Comparison of ENCODE assay signal across 10 cellular contexts in the genomic region with DNA sequence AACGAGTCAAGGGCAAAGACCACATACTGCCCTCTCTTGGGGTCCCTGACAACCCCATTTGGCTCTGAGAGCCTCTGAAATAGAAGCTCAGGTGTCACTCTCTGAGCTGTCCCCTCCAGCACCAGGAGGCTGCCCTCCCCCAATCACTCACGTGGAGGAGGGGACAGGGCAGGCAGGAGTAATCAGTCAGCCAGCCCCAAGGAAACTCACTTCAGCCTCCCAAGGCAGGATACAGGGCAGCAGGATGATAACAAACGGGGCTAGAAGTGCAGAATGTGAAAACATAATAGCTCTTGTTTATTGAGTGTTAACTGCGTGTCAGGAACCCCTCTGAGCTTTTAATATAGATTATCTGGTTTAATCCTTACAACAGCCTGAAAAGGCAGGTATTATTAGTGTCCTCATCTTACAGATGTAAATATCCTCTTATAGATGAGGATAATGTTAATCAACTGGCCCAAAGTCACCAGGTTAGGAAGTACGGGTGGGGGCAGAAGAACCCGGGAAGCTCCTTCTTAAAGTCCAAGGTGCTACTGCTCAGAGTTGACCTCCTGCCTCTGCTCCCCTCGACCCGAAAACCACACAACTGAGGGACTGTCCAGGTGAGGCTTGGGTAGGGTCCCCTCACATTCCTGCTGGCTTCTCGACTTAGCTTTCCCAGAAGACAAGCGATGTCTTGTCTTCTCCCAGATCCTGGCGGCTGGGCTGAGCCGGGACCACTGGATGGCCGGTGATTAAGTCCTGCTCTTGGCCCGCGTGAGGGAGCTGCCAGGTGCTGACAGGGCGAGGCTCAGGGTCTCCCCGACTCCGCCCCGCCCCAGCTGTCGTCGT. TPM values are rescaled to one million over a fixed set of nuclear protein-coding genes. Genes with fewer than 3 reads are reported as not detected.
A peak's percentile ranks its signal among the peaks of the same experiment; 100 is the strongest.
DNase-seq lines count a peak whose midpoint lies in the region; ATAC-seq and TF ChIP-seq lines count a peak whose summit lies in the region.
"Had no signal": no experiment of that assay in that cellular context is flagged by ENCODE, and none has a peak within 500 bp of the region (broad histone marks: within the 10 kb centered on the region; RNA-seq: fewer than 3 reads in every experiment).

No MANE protein-coding gene starts in this region.

- DNase-seq in stimulated activated naive CD8-positive, alpha-beta T cell treated with anti-CD3 and anti-CD28 coated beads, Interleukin-15, amount 100 ng/mL, for 72 hours = no peak
- DNase-seq in stimulated activated naive CD8-positive, alpha-beta T cell treated with anti-CD3 and anti-CD28 coated beads, Interleukin-15, Interleukin-2, amounts not matched to agents 100 U/mL and 50 U/mL, for 24 hours = no peak
- DNase-seq in T-helper 17 cell = no peak
- DNase-seq in type B pancreatic cell (ENCODE audit: extremely low spot score, unreplicated experiment) = no peak
- no peak for DNase-seq in lower lobe of right lung
- no peak for DNase-seq in NCI-H2081 treated with DMSO at 0.1 percent for 48 hours (lab: John Stamatoyannopoulos, UW)

- H3K36me3 Mint-ChIP-seq in T-helper 17 cell (ENCODE audit: low read depth) = peaks cover 2% of the 10 kb centered on the region
- peaks cover 3% of the 10 kb centered on the region for H3K36me3 Mint-ChIP-seq in type B pancreatic cell

- H3K9me3 Mint-ChIP-seq in stimulated activated naive CD8-positive, alpha-beta T cell treated with anti-CD3 and anti-CD28 coated beads, Interleukin-15, amount 100 ng/mL, for 72 hours = no peaks in the 10 kb centered on the region
- H3K9me3 Mint-ChIP-seq in type B pancreatic cell = no peaks in the 10 kb centered on the region
- H3K9me3 Mint-ChIP-seq: activated T-helper 1 cell treated with anti-CD3 and anti-CD28 coated beads, Interleukin-12 subunit alpha, Interleukin-12 subunit beta, Interleukin-2, Interleukin-4 antibody, amounts not matched to agents 30 ng/mL and 10 ng/mL and 1 ng/mL, durations not matched to agents 14 hours and 24 hours and 36 hours had no signal

- no peak overlapping the region for H3K9ac ChIP-seq in iPS-15b (ENCODE audit: low read depth, low read length)

- H3K4me1 ChIP-seq in iPS-15b (ENCODE audit: control insufficient read depth, insufficient read depth, low read length) = peaks cover 18% of the 10 kb centered on the region
- peaks cover 34% of the 10 kb centered on the region for H3K4me1 ChIP-seq in lower lobe of right lung

- H3K36me3 ChIP-seq in iPS-15b (ENCODE audit: control insufficient read depth, insufficient read depth, low read length) (peaks cover 3% of the 10 kb centered on the region), lower lobe of right lung (no peaks in the 10 kb centered on the region)

- H3K27ac ChIP-seq in lower lobe of right lung = no peak overlapping the region

- peaks cover 87% of the 10 kb centered on the region for H3K27me3 Mint-ChIP-seq in stimulated activated naive CD8-positive, alpha-beta T cell treated with anti-CD3 and anti-CD28 coated beads, Interleukin-15, amount 100 ng/mL, for 72 hours
- H3K27me3 Mint-ChIP-seq in T-helper 17 cell (peaks cover 57% of the 10 kb centered on the region), type B pancreatic cell (peaks cover 61% of the 10 kb centered on the region)

- no peak overlapping the region for H3K27ac Mint-ChIP-seq in stimulated activated naive CD8-positive, alpha-beta T cell treated with anti-CD3 and anti-CD28 coated beads, Interleukin-15, amount 100 ng/mL, for 72 hours
- no peak overlapping the region for H3K27ac Mint-ChIP-seq in T-helper 17 cell
- H3K27ac Mint-ChIP-seq in type B pancreatic cell = peak overlapping the region; percentile 16

- H3K27me3 ChIP-seq in iPS-15b (ENCODE audit: control insufficient read depth, insufficient read depth, low read length) (peaks cover 51% of the 10 kb centered on the region), lower lobe of right lung (ENCODE audit: low read depth) (peaks cover 67% of the 10 kb centered on the region)

- peak overlapping the region; percentile 61 to 76 for H3K4me3 Mint-ChIP-seq in stimulated activated naive CD8-positive, alpha-beta T cell treated with anti-CD3 and anti-CD28 coated beads, Interleukin-15, amount 100 ng/mL, for 72 hours
- H3K4me3 Mint-ChIP-seq in T-helper 17 cell (peak overlapping the region; percentile 73), type B pancreatic cell (peak overlapping the region; percentile 79)

- H3K9me3 ChIP-seq in T-helper 17 cell (ENCODE audit: control insufficient read depth, low read length, poor library complexity, severe bottlenecking) (no peaks in the 10 kb centered on the region), iPS-15b (ENCODE audit: control insufficient read depth, insufficient read depth, low read length) (no peaks in the 10 kb centered on the region), lower lobe of right lung (no peaks in the 10 kb centered on the region)

- no peak for ATAC-seq in stimulated activated naive CD8-positive, alpha-beta T cell treated with anti-CD3 and anti-CD28 coated beads, Interleukin-15, amount 100 ng/mL, for 72 hours
- ATAC-seq in stimulated activated naive CD8-positive, alpha-beta T cell treated with anti-CD3 and anti-CD28 coated beads, Interleukin-15, Interleukin-2, amounts not matched to agents 100 U/mL and 50 U/mL, for 24 hours = no peak
- no peak for ATAC-seq in T-helper 17 cell
- ATAC-seq in lower lobe of right lung = no peak
- no peak for ATAC-seq in HG02642 (IDR thresholded peaks at IDR 0.05; ENCODE audit: poor library complexity, unreplicated experiment)

- no peak for TF ChIP-seq CTCF in type B pancreatic cell (conservative IDR thresholded peaks at IDR 0.05)
- no peak for TF ChIP-seq CTCF in lower lobe of right lung (IDR thresholded peaks at IDR 0.05)

- H3K4me3 ChIP-seq in iPS-15b (ENCODE audit: low read depth, low read length) (peak overlapping the region; percentile 36), lower lobe of right lung (no peak overlapping the region)

- intact Hi-C loops in lower lobe of right lung (cut with DNase I) = no loop called here

- peaks cover 62% of the 10 kb centered on the region for H3K4me1 Mint-ChIP-seq in stimulated activated naive CD8-positive, alpha-beta T cell treated with anti-CD3 and anti-CD28 coated beads, Interleukin-15, amount 100 ng/mL, for 72 hours
- H3K4me1 Mint-ChIP-seq in T-helper 17 cell (peaks cover 33% of the 10 kb centered on the region), type B pancreatic cell (ENCODE audit: unreplicated experiment) (peaks cover 22% of the 10 kb centered on the region)

RNA-seq across cellular contexts. Expression of a gene that starts 2.7 kb away (rescaled TPM):
- total RNA-seq in T-helper 17 cell = 1 to 10 TPM; 4.3 to 4.8 TPM
- total RNA-seq in type B pancreatic cell (ENCODE audit: low replicate concordance) = 0.98 and 1.0 TPM in 2 replicates
- total RNA-seq in lower lobe of right lung = not detected
- total RNA-seq: lung microvascular endothelial cell had no signal

RNA-seq across cellular contexts. Expression of a gene that starts 7.4 kb away (rescaled TPM):
- total RNA-seq in T-helper 17 cell (1 to 10 TPM; 2.6 to 3.7 TPM), type B pancreatic cell (ENCODE audit: low replicate concordance) (949 and 981 TPM in 2 replicates), lower lobe of right lung (26.1 TPM)

RNA-seq across cellular contexts. Expression of a gene that starts 41.6 kb away (rescaled TPM):
- 100 to 1,000 TPM; 194 to 196 TPM for total RNA-seq in T-helper 17 cell
- total RNA-seq in type B pancreatic cell (ENCODE audit: low replicate concordance) = 50.0 and 57.6 TPM in 2 replicates
- total RNA-seq in lower lobe of right lung = 55.3 TPM

Comparison
In these comparisons a context has a peak if more than half of its experiments do, and no peak if none do; other contexts are left out.
1. RNA of a gene that starts 7.4 kb away (total RNA-seq): 949 to 981 TPM in type B pancreatic cell; 26.1 TPM in lower lobe of right lung (single experiment) and 2.6 to 3.7 TPM in T-helper 17 cell; every median in the first group is over 10 times any median in the second.
2. Peak in every context shown above with its lines, with median percentiles within 50 percentile points of each other: H3K4me3 Mint-ChIP-seq.